In the genomic region with DNA sequence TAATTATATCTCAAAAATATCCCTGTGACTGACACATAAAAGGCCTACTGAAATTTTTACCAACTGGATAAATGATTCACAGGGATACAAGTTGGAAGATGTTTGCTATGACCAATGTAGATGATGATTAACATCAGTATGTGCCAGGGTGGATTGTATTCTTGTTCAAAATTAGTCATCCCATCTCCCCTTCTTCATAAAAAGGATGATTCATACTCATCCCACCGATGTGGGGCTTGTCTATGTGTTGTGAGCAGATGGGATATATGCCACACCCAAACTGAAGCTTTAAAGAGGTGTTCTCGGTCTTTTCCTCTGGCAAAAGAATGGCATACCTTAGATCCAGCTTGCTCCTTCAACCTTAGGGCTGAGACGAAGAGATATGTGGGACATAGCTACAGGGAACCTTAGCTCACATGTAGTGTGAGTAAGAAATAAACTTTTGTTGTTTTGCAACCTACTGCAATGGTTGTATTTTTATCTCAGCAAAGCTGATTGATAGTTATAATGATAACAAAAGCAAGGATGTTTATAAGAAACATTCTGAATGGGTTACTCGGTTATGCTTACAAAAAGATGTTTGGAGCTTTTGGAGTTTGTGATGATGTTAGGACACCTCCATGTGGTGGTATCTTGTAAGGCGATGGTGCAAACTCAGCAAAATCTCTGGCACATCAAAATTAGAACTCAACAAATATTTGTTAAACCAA, we compare ENCODE assay signal across 8 cellular contexts. TPM values are rescaled to one million over a fixed set of nuclear protein-coding genes. Genes with fewer than 3 reads are reported as not detected.
DNase-seq lines count a peak whose midpoint lies in the region; ATAC-seq and TF ChIP-seq lines count a peak whose summit lies in the region.

No MANE protein-coding gene starts in this region.

- H3K4me3 ChIP-seq in BE2C (ENCODE audit: low read depth, low read length) (no peak overlapping the region), adrenal gland (no peak overlapping the region), right lobe of liver (no peak overlapping the region), coronary artery (no peak overlapping the region)

- WGBS in adrenal gland, 4 donors = 53 to 69% (median 59%) methylated on average over 5 of the region's 5 CpGs
- WGBS in right lobe of liver (ENCODE audit: insufficient coverage, low coverage, low lambda C conversion rate, missing lambda C conversion rate) = 39% methylated on average over 5 of the region's 5 CpGs

- TF ChIP-seq POLR2A in adrenal gland (IDR thresholded peaks at IDR 0.05) (no peak), right lobe of liver (IDR thresholded peaks at IDR 0.05) (no peak)

- no peak overlapping the region for H3K27ac ChIP-seq in adrenal gland
- no peak overlapping the region for H3K27ac ChIP-seq in right lobe of liver
- H3K27ac ChIP-seq in coronary artery = no peak overlapping the region

- H3K27me3 ChIP-seq in BE2C = no peaks in the 10 kb centered on the region
- H3K27me3 ChIP-seq in adrenal gland = no peaks in the 10 kb centered on the region
- no peaks in the 10 kb centered on the region for H3K27me3 ChIP-seq in right lobe of liver

- peak; percentile 71 for ATAC-seq in GM18909 (IDR thresholded peaks at IDR 0.05; ENCODE audit: poor library complexity, unreplicated experiment)
- peak; percentile 65 for ATAC-seq in HG03521 (IDR thresholded peaks at IDR 0.05; ENCODE audit: unreplicated experiment)
- ATAC-seq in right lobe of liver = peak in 1 of 4 donors; percentile 33

- TF ChIP-seq CTCF in BE2C (IDR thresholded peaks at IDR 0.05; ENCODE audit: low read depth, low read length) (peak; percentile 73), adrenal gland (IDR thresholded peaks at IDR 0.05) (peak; percentile 17 to 50 (median 41)), right lobe of liver (IDR thresholded peaks at IDR 0.05) (peak; percentile 21 to 35 (median 34)), coronary artery (IDR thresholded peaks at IDR 0.05) (no peak)

- no peaks in the 10 kb centered on the region for H3K4me1 ChIP-seq in BE2C
- no peaks in the 10 kb centered on the region for H3K4me1 ChIP-seq in adrenal gland (replicated peaks in 1 of 2)
- no peaks in the 10 kb centered on the region for H3K4me1 ChIP-seq in right lobe of liver

- no peak for DNase-seq in BE2C
- DNase-seq in adrenal gland = peak in 1 of 7 donors; percentile 7
- no peak for DNase-seq in right lobe of liver
- DNase-seq in germinal center (ENCODE audit: low spot score) = no peak
- no peak for DNase-seq in NCI-H1105 (lab: John Stamatoyannopoulos, UW)
- DNase-seq in coronary artery (ENCODE audit: low spot score) = no peak

- H3K9me3 ChIP-seq in BE2C (no peaks in the 10 kb centered on the region), adrenal gland (replicated peaks in 1 of 3) (no peaks in the 10 kb centered on the region), right lobe of liver (no peaks in the 10 kb centered on the region)

- H3K36me3 ChIP-seq in BE2C (no peaks in the 10 kb centered on the region), adrenal gland (replicated peaks in 1 of 2) (no peaks in the 10 kb centered on the region), right lobe of liver (no peaks in the 10 kb centered on the region)

- intact Hi-C loops in adrenal gland (cut with DNase I) = no loop called here
- intact Hi-C loops in right lobe of liver (cut with DNase I) = no loop called here

RNA-seq across cellular contexts. Expression of a gene that starts 29.4 kb away (rescaled TPM):
- polyA plus RNA-seq in BE2C (2012; ENCODE audit: insufficient read depth, insufficient read length, low read depth) = 0.71 TPM
- 1 to 10 TPM in 1 of 8 donors, under 1 TPM in 6, not detected in 1; 0.09 to 1.8 (median 0.50) TPM for total RNA-seq in adrenal gland
- 1 to 10 TPM in 1 of 3 donors, under 1 TPM in 2; 0.37 to 4.2 (median 0.56) TPM for polyA plus RNA-seq in adrenal gland
- under 1 TPM in 2 of 6 experiments, not detected in 4; 0.24 to 0.31 TPM for total RNA-seq in right lobe of liver

RNA-seq across cellular contexts. Expression of a gene that starts 29.6 kb away (rescaled TPM):
- polyA plus RNA-seq in BE2C (2012; ENCODE audit: insufficient read depth, insufficient read length, low read depth) = 5.9 TPM
- 10 to 100 TPM in 6 of 8 donors, 1 to 10 TPM in 2; 4.1 to 15.9 (median 11.6) TPM for total RNA-seq in adrenal gland
- 10 to 100 TPM in 1 of 3 donors, 1 to 10 TPM in 2; 4.0 to 10.1 (median 5.4) TPM for polyA plus RNA-seq in adrenal gland
- total RNA-seq in right lobe of liver = 1 to 10 TPM; 3.3 to 6.6 (median 4.6) TPM
